ENCODE assay signal across 1 cellular context in genomic region chr7:149261321-149261828, GRCh38.
A peak's percentile ranks its signal among the peaks of the same experiment; 100 is the strongest.
TF ChIP-seq lines count a peak whose summit lies in the region.

No MANE protein-coding gene starts in this region.

TF ChIP-seq in GM12878, 131 proteins besides CTCF, POLR2A, EP300 and RAD21:
- TF ChIP-seq GABPA (IDR thresholded peaks at IDR 0.05; ENCODE audit: low read depth) (no peak), SUPT20H (IDR thresholded peaks at IDR 0.05; ENCODE audit: borderline replicate concordance, control insufficient read depth, low read depth, low read length) (no peak), EGR1 (IDR thresholded peaks at IDR 0.05; ENCODE audit: borderline replicate concordance in 1 of 2, low read depth in 2 of 2, low read length in 2 of 2) (peak in 1 of 2 experiments; percentile 63; a peak in 2 of 3 replicates), MLLT1 (IDR thresholded peaks at IDR 0.05) (0 out of 2 replicates have a peak, but pooled peaks have one; percentile 33), RELB (IDR thresholded peaks at IDR 0.05; ENCODE audit: low read depth) (0 out of 2 replicates have a peak, but pooled peaks have one; percentile 22)
